9 cellular contexts compared by ENCODE assay signal in genomic region chr5:93584531-93585053, GRCh38. TPM values are rescaled to one million over a fixed set of nuclear protein-coding genes. Genes with fewer than 3 reads are reported as not detected.
DNase-seq lines count a peak whose midpoint lies in the region; ATAC-seq and TF ChIP-seq lines count a peak whose summit lies in the region.
"Had no signal": no experiment of that assay in that cellular context is flagged by ENCODE, and none has a peak within 500 bp of the region (broad histone marks: within the 10 kb centered on the region; RNA-seq: fewer than 3 reads in every experiment).

No MANE protein-coding gene starts in this region.

- H3K4me1 ChIP-seq in IMR-90 (ENCODE audit: control insufficient read depth, insufficient read depth, low read length) (peaks cover 1% of the 10 kb centered on the region; the same call in 1 of the 2 replicates), ovary (ENCODE audit: insufficient read depth) (peaks cover 11% of the 10 kb centered on the region)

- no peak for TF ChIP-seq RAD21 in IMR-90 (IDR thresholded peaks at IDR 0.05; ENCODE audit: low read length)

- ATAC-seq in IMR-90 (ENCODE audit: low read depth) (no peak), HG03460 (IDR thresholded peaks at IDR 0.05; ENCODE audit: unreplicated experiment) (no peak), GM21360 (IDR thresholded peaks at IDR 0.05; ENCODE audit: unreplicated experiment) (no peak), GM18517 (IDR thresholded peaks at IDR 0.05; ENCODE audit: unreplicated experiment) (no peak)

- H3K27me3 ChIP-seq in IMR-90 (ENCODE audit: control insufficient read depth, insufficient read depth, low read length) (no peaks in the 10 kb centered on the region), ovary (no peaks in the 10 kb centered on the region)

- intact Hi-C loops in IMR-90 (cut with micrococcal nuclease), result loop anchor here (5.0 to 10.0 kb wide), 7 partner anchors 397 to 1268 kb away; no protein-coding TSS in a partner anchor
- intact Hi-C loops in ovary (cut with DNase I), result loop anchor here (5.0 to 10.0 kb wide), 5 partner anchors 52 to 670 kb away; no protein-coding TSS in a partner anchor

- no peak overlapping the region for H3K56ac ChIP-seq in IMR-90 (ENCODE audit: extremely low read depth, insufficient read depth, low read length)

- H2BK15ac ChIP-seq in IMR-90 (ENCODE audit: low read depth, low read length), result no peak overlapping the region

- no peak overlapping the region for H3K4me2 ChIP-seq in IMR-90 (ENCODE audit: low read depth, low read length)

- peak overlapping the region; percentile 80 for H2AK9ac ChIP-seq in IMR-90 (replicated peaks; ENCODE audit: low read depth, low read length, poor library complexity)

- TF ChIP-seq CTCF in IMR-90 (conservative IDR thresholded peaks at IDR 0.05; ENCODE audit: low read depth, low read length) (no peak), ovary (IDR thresholded peaks at IDR 0.05) (no peak)

- in situ Hi-C loops in IMR-90 (cut with MboI; ENCODE audit: low sequenced_read_pairs), result loop anchor here (10.0 to 25.0 kb wide), 4 partner anchors 330 to 1272 kb away; no protein-coding TSS in a partner anchor

- H4K20me1 ChIP-seq in IMR-90 (ENCODE audit: insufficient read depth, low read length), result no peaks in the 10 kb centered on the region; the same call in 1 of the 2 replicates

- TF ChIP-seq POLR2A in IMR-90 (IDR thresholded peaks at IDR 0.05; ENCODE audit: low read depth, low read length), result no peak
- no peak for TF ChIP-seq POLR2A in ovary (IDR thresholded peaks at IDR 0.05)

- DNase-seq in COR-L47 (lab: John Stamatoyannopoulos, UW), result peak; percentile 73
- no peak for DNase-seq in IMR-90
- DNase-seq in ecto neural progenitor cell (ENCODE audit: low spot score), result peak; percentile 70
- peak in 4 of 5 donors; percentile 54 to 68 (median 66) for DNase-seq in ovary
- no peak for DNase-seq in middle frontal gyrus (ENCODE audit: extremely low spot score, low spot score)

- dilution Hi-C loops in IMR-90 (cut with HindIII; ENCODE audit: low sequenced_read_pairs, unreplicated experiment), result no loop called here

- peak overlapping the region; percentile 99 for H3K4me3 ChIP-seq in IMR-90 (ENCODE audit: insufficient read depth, low read depth, low read length)
- H3K4me3 ChIP-seq in ovary, result peak overlapping the region; percentile 67

- H2AFZ ChIP-seq in IMR-90 (replicated peaks; ENCODE audit: low read length, poor library complexity), result peak overlapping the region; percentile 13

- no peak overlapping the region; the same call in 1 of the 2 replicates for H3K4ac ChIP-seq in IMR-90 (ENCODE audit: low read depth, low read length)

- no TSS peak for BruUV-seq in IMR-90 (replicated peaks; lab: Mats Ljungman, UMichigan)

- no peak for TF ChIP-seq EP300 in ovary (IDR thresholded peaks at IDR 0.05)

- no peak overlapping the region for H2BK120ac ChIP-seq in IMR-90 (ENCODE audit: low read depth, low read length)

- H3K23ac ChIP-seq in IMR-90 (ENCODE audit: low read depth, low read length), result no peak overlapping the region

- H3K9ac ChIP-seq in IMR-90 (ENCODE audit: low read depth, low read length), result peak overlapping the region; percentile 100; the same call in 1 of the 2 replicates

- H3K9me3 ChIP-seq in IMR-90 (ENCODE audit: control insufficient read depth, insufficient read depth, low read length) (no peaks in the 10 kb centered on the region), ovary (no peaks in the 10 kb centered on the region)

- no peak overlapping the region for H4K8ac ChIP-seq in IMR-90 (ENCODE audit: low read depth in 2 of 2, low read length in 2 of 2)

- WGBS in IMR-90 (ENCODE audit: extremely low coverage in 2 of 2, insufficient read length in 1 of 2), 2 experiments, result no CpG with 5 or more reads among the region's 54 CpGs
- WGBS in ovary, 3 donors, result 1 to 2% (median 1%) methylated on average over 41 to 52 of the region's 54 CpGs

- H2BK5ac ChIP-seq in IMR-90 (ENCODE audit: low read depth, low read length, poor library complexity, severe bottlenecking), result peak overlapping the region; percentile 99

- H3K27ac ChIP-seq in IMR-90 (ENCODE audit: insufficient read depth, low read length), result peak overlapping the region; percentile 62
- H3K27ac ChIP-seq in ovary, result peak overlapping the region; percentile 55 to 68

- no peak overlapping the region for H4K91ac ChIP-seq in IMR-90 (ENCODE audit: insufficient read depth, low read depth, low read length)

- H2AK5ac ChIP-seq in IMR-90 (ENCODE audit: low read depth, low read length), result no peak overlapping the region

- POLR2A ChIA-PET in IMR-90 (lab: Charles Lee; ENCODE audit: unreplicated experiment), result interaction anchor here (0.6 kb wide), 3 partner anchors 186 to 531 kb away, joined by 3 to 11 read pairs (median 6); no protein-coding TSS in a partner anchor

- no peak overlapping the region for H3K18ac ChIP-seq in IMR-90 (ENCODE audit: low read depth, low read length)

- H3K9me1 ChIP-seq in IMR-90 (ENCODE audit: insufficient read depth, low read length), result no peaks in the 10 kb centered on the region

- H3K36me3 ChIP-seq in IMR-90 (ENCODE audit: control insufficient read depth, insufficient read depth, low read length), result peaks cover 26% of the 10 kb centered on the region
- H3K36me3 ChIP-seq in ovary, result no peaks in the 10 kb centered on the region

- peaks cover 0 to 11% of the 10 kb centered on the region in 2 experiments; a peak in 2 of 4 replicates for H3K79me1 ChIP-seq in IMR-90 (ENCODE audit: low read depth in 1 of 2, low read length in 2 of 2)

- no peak overlapping the region for H2BK20ac ChIP-seq in IMR-90 (ENCODE audit: low read depth, low read length)

- H3K14ac ChIP-seq in IMR-90 (replicated peaks; ENCODE audit: low read depth, low read length), result no peak overlapping the region

- no peak overlapping the region for H4K5ac ChIP-seq in IMR-90 (ENCODE audit: low read depth, low read length)

- CTCF ChIA-PET in IMR-90 (lab: Yijun Ruan, JAX), result no interaction called here

TF ChIP-seq in IMR-90, 13 proteins besides CTCF, POLR2A, EP300 and RAD21:
- TF ChIP-seq RFX5 (IDR thresholded peaks at IDR 0.05; ENCODE audit: low read depth, low read length), result no peak
- TF ChIP-seq MAZ (IDR thresholded peaks at IDR 0.05; ENCODE audit: borderline replicate concordance, low read depth, low read length), result 0 out of 2 replicates have a peak, but pooled peaks have one; percentile 24

RNA-seq across cellular contexts. Expression of gene NR2F1, which starts 1.6 kb away (rescaled TPM):
- total RNA-seq in IMR-90 (2012; rRNA removed), result 18.1 and 19.0 TPM in 2 replicates
- 160 and 175 TPM in 2 replicates for polyA plus RNA-seq in IMR-90 (2012; rRNA removed)
- polyA plus RNA-seq in IMR-90 (2012; cell fraction: cytosol; rRNA removed), result 80.6 and 211 TPM in 2 replicates
- polyA plus RNA-seq in IMR-90 (2012; cell fraction: nucleus; rRNA removed; ENCODE audit: low replicate concordance), result 153 and 546 TPM in 2 replicates
- 100 to 1,000 TPM in 2 of 7 donors, 10 to 100 TPM in 5; 51.6 to 179 (median 71.5) TPM for total RNA-seq in ovary
- polyA plus RNA-seq in ovary, result 10 to 100 TPM; 47.6 to 96.5 TPM

RNA-seq across cellular contexts. Expression of gene NR2F1-AS1, which starts 3.6 kb away (rescaled TPM):
- total RNA-seq in IMR-90 (2012; rRNA removed) (12.5 and 17.8 TPM in 2 replicates), ovary (10 to 100 TPM; 22.4 to 45.7 (median 26.5) TPM)
- polyA plus RNA-seq in IMR-90 (2012; rRNA removed) (12.1 and 12.8 TPM in 2 replicates), ovary (10 to 100 TPM; 20.7 to 25.0 TPM)
- polyA plus RNA-seq in IMR-90 (2012; cell fraction: cytosol; rRNA removed), result 3.6 and 4.5 TPM in 2 replicates
- 7.6 and 30.6 TPM in 2 replicates for polyA plus RNA-seq in IMR-90 (2012; cell fraction: nucleus; rRNA removed; ENCODE audit: low replicate concordance)
- total RNA-seq: T-cell had no signal

Comparison
In these comparisons a context has a peak if more than half of its experiments do, and no peak if none do; other contexts are left out.
1. DNase-seq: peak in COR-L47 (single experiment), ecto neural progenitor cell (single experiment) and ovary (4 of 5); none in IMR-90 (single experiment) and middle frontal gyrus (single experiment).